ENCODE assay signal across 9 cellular contexts in genomic region chr5:152532714-152533113, GRCh38.
DNase-seq lines count a peak whose midpoint lies in the region; ATAC-seq and TF ChIP-seq lines count a peak whose summit lies in the region.
"Had no signal": no experiment of that assay in that cellular context is flagged by ENCODE, and none has a peak within 500 bp of the region (broad histone marks: within the 10 kb centered on the region; RNA-seq: fewer than 3 reads in every experiment).

No MANE protein-coding gene starts in this region.

- no peak overlapping the region for H3K4me3 Mint-ChIP-seq in naive thymus-derived CD8-positive, alpha-beta T cell

- POLR2A ChIA-PET in naive thymus-derived CD8-positive, alpha-beta T cell (lab: Charles Lee) = no interaction called here

- no peak overlapping the region for H3K4me3 ChIP-seq in AG10803 (ENCODE audit: low read length)
- no peak overlapping the region for H3K4me3 ChIP-seq in body of pancreas

- H3K27ac ChIP-seq in body of pancreas = no peak overlapping the region
- H3K27ac ChIP-seq: epithelial cell of prostate had no signal

- H3K4me1 Mint-ChIP-seq in naive thymus-derived CD8-positive, alpha-beta T cell = peaks cover 0 to 12% (median 4%) of the 10 kb centered on the region in 4 donors

- no peaks in the 10 kb centered on the region for H3K9me3 ChIP-seq in body of pancreas

- no peaks in the 10 kb centered on the region for H3K9me3 Mint-ChIP-seq in naive thymus-derived CD8-positive, alpha-beta T cell

- no peak overlapping the region for H3K27ac Mint-ChIP-seq in naive thymus-derived CD8-positive, alpha-beta T cell

- peak; percentile 62 for DNase-seq in AG10803 (ENCODE audit: low read depth)
- DNase-seq in GM13977 (ENCODE audit: low spot score) = no peak
- peak; percentile 34 for DNase-seq in NCI-H2171 (lab: John Stamatoyannopoulos, UW)
- DNase-seq in body of pancreas = no peak
- DNase-seq in left kidney (ENCODE audit: low read depth, low spot score) = peak; percentile 74
- no peak for DNase-seq in naive thymus-derived CD8-positive, alpha-beta T cell
- DNase-seq in activated T-cell treated with anti-CD3 and anti-CD28 coated beads for 4 hours = no peak

- intact Hi-C loops in body of pancreas (cut with DNase I) = loop anchor here (5.0 to 10.0 kb wide), 2 partner anchors 612 to 1430 kb away; no protein-coding TSS in a partner anchor

- no peaks in the 10 kb centered on the region for H3K36me3 ChIP-seq in body of pancreas (replicated peaks in 1 of 2; ENCODE audit: insufficient read depth in 1 of 2, low read depth in 2 of 2)

- no peak for TF ChIP-seq POLR2A in body of pancreas (IDR thresholded peaks at IDR 0.05)

- H3K27me3 Mint-ChIP-seq in naive thymus-derived CD8-positive, alpha-beta T cell = peaks cover 0 to 11% (median 8%) of the 10 kb centered on the region in 5 donors

- no peak for ATAC-seq in body of pancreas
- no peak for ATAC-seq in naive thymus-derived CD8-positive, alpha-beta T cell
- no peak for ATAC-seq in HG02981 (IDR thresholded peaks at IDR 0.05; ENCODE audit: unreplicated experiment)

- H3K4me1 ChIP-seq in body of pancreas = no peaks in the 10 kb centered on the region

- TF ChIP-seq CTCF in AG10803 (conservative IDR thresholded peaks at IDR 0.05; ENCODE audit: low read length) (peak; percentile 63), GM13977 (IDR thresholded peaks at IDR 0.05; ENCODE audit: extremely low read depth, insufficient read depth, missing control alignments) (peak; percentile 54), body of pancreas (IDR thresholded peaks at IDR 0.05) (peak in 6 of 7 experiments; percentile 28 to 70 (median 61))

- no peaks in the 10 kb centered on the region for H3K27me3 ChIP-seq in body of pancreas

- no peaks in the 10 kb centered on the region for H3K36me3 Mint-ChIP-seq in naive thymus-derived CD8-positive, alpha-beta T cell

- 25 to 34% methylated on average over 2 of the region's 2 CpGs for WGBS in body of pancreas, 2 donors

- in situ Hi-C loops in GM13977 (cut with MboI; ENCODE audit: low pct_unique_long_range_greater_than_20kb, low sequenced_read_pairs, unreplicated experiment) = no loop called here

Comparison
In these comparisons a context has a peak if more than half of its experiments do, and no peak if none do; other contexts are left out.
1. DNase-seq: peak in AG10803 (single experiment), NCI-H2171 (single experiment) and left kidney (single experiment); none in GM13977 (single experiment), body of pancreas (0 of 4), naive thymus-derived CD8-positive, alpha-beta T cell (0 of 10) and activated T-cell treated with anti-CD3 and anti-CD28 coated beads for 4 hours (single experiment).
2. Peak in every context shown above with its lines, with median percentiles within 50 percentile points of each other: CTCF ChIP-seq.